ENCODE assay signal across 10 cellular contexts in genomic region chr12:10392394-10392930, GRCh38. TPM values are rescaled to one million over a fixed set of nuclear protein-coding genes. Genes with fewer than 3 reads are reported as not detected.
A peak's percentile ranks its signal among the peaks of the same experiment; 100 is the strongest.
DNase-seq lines count a peak whose midpoint lies in the region; ATAC-seq and TF ChIP-seq lines count a peak whose summit lies in the region.
"Had no signal": no experiment of that assay in that cellular context is flagged by ENCODE, and none has a peak within 500 bp of the region (broad histone marks: within the 10 kb centered on the region; RNA-seq: fewer than 3 reads in every experiment).

No MANE protein-coding gene starts in this region.

- H3K27ac Mint-ChIP-seq in naive thymus-derived CD8-positive, alpha-beta T cell = peak overlapping the region; percentile 94 to 100 (median 99)
- H3K27ac Mint-ChIP-seq in activated naive CD4-positive, alpha-beta T cell treated with anti-CD3 and anti-CD28 coated beads, Interleukin-2, amount 50 U/mL, for 72 hours = no peak overlapping the region

- dilution Hi-C loops in mammary epithelial cell (cut with HindIII; ENCODE audit: low sequenced_read_pairs) = no loop called here

- H3K9me3 Mint-ChIP-seq in naive thymus-derived CD8-positive, alpha-beta T cell = no peaks in the 10 kb centered on the region
- no peaks in the 10 kb centered on the region for H3K9me3 Mint-ChIP-seq in activated naive CD4-positive, alpha-beta T cell treated with anti-CD3 and anti-CD28 coated beads, Interleukin-2, amount 50 U/mL, for 72 hours
- H3K9me3 Mint-ChIP-seq: CD4-positive, CD25-positive, alpha-beta regulatory T cell had no signal

- no peaks in the 10 kb centered on the region for H3K9me3 ChIP-seq in mammary epithelial cell (replicated peaks; ENCODE audit: insufficient read depth, low read length)

- H4K20me1 ChIP-seq in mammary epithelial cell (ENCODE audit: insufficient read depth, low read length) = no peaks in the 10 kb centered on the region

- peaks cover 37% of the 10 kb centered on the region for H3K4me1 ChIP-seq in mammary epithelial cell (ENCODE audit: insufficient read depth, low read length)
- H3K4me1 ChIP-seq: parathyroid adenoma had no signal

- no peaks in the 10 kb centered on the region for H3K27me3 Mint-ChIP-seq in naive thymus-derived CD8-positive, alpha-beta T cell

- intact Hi-C loops in mammary epithelial cell (cut with micrococcal nuclease) = no loop called here

- peak overlapping the region; percentile 67 for H3K27ac ChIP-seq in mammary epithelial cell (ENCODE audit: insufficient read depth, low read depth, low read length)
- H3K27ac ChIP-seq: parathyroid adenoma had no signal

- POLR2A ChIA-PET in naive thymus-derived CD8-positive, alpha-beta T cell (lab: Charles Lee) = interaction anchor here (0.7 to 4.1 kb wide), 14 partner anchors 9 to 169 kb away, joined by 3 to 32 read pairs (median 9); partner anchors contain the start of gene KLRC4

- no peaks in the 10 kb centered on the region for H3K27me3 ChIP-seq in mammary epithelial cell (ENCODE audit: insufficient read depth, low read length)

- in situ Hi-C loops in mammary epithelial cell (cut with MboI; ENCODE audit: low sequenced_read_pairs in 2 of 2) = no loop called here

- H3K4me3 Mint-ChIP-seq in naive thymus-derived CD8-positive, alpha-beta T cell = peak overlapping the region; percentile 55 to 86 (median 82)
- H3K4me3 Mint-ChIP-seq: CD4-positive, CD25-positive, alpha-beta regulatory T cell had no signal

- peaks cover 24 to 62% (median 55%) of the 10 kb centered on the region in 4 donors for H3K4me1 Mint-ChIP-seq in naive thymus-derived CD8-positive, alpha-beta T cell

- H3K4me2 ChIP-seq in mammary epithelial cell (ENCODE audit: insufficient read depth, low read depth, low read length) = peak overlapping the region; percentile 76

- H2AFZ ChIP-seq in mammary epithelial cell (ENCODE audit: low read depth, low read length) = no peak overlapping the region
- H2AFZ ChIP-seq: parathyroid adenoma had no signal

- peak; percentile 48 for ATAC-seq in HG02870 (IDR thresholded peaks at IDR 0.05; ENCODE audit: unreplicated experiment)
- ATAC-seq in naive thymus-derived CD8-positive, alpha-beta T cell = no peak
- ATAC-seq in activated naive CD4-positive, alpha-beta T cell treated with anti-CD3 and anti-CD28 coated beads, Interleukin-2, amount 50 U/mL, for 72 hours = no peak

- 2% methylated on average over 7 of the region's 7 CpGs for WGBS in mammary epithelial cell (ENCODE audit: low coverage, missing lambda C conversion rate)

- BruUV-seq in mammary epithelial cell (replicated peaks; lab: Mats Ljungman, UMichigan) = no TSS peak

- TF ChIP-seq CTCF in mammary epithelial cell (conservative IDR thresholded peaks at IDR 0.05 in 1 of 2, IDR thresholded peaks at IDR 0.05 in 1 of 2; ENCODE audit: extremely low read depth in 1 of 2, insufficient read depth in 1 of 2, low read depth in 1 of 2, low read length in 2 of 2) = no peak

- H3K36me3 ChIP-seq in mammary epithelial cell (ENCODE audit: insufficient read depth, low read length) = no peaks in the 10 kb centered on the region

- peak; percentile 45 for DNase-seq in NK-92 treated with Interleukin-12 subunit alpha and Interleukin-12 subunit beta, amount 100 ng/mL, for 24 hours (lab: John Stamatoyannopoulos, UW)
- no peak for DNase-seq in NK-92 (lab: John Stamatoyannopoulos, UW; ENCODE audit: unreplicated experiment)
- DNase-seq in NCI-H2107 (lab: John Stamatoyannopoulos, UW) = peak; percentile 28
- peak; percentile 88 for DNase-seq in mammary epithelial cell
- peak in 5 of 10 donors; percentile 42 to 65 (median 53) for DNase-seq in naive thymus-derived CD8-positive, alpha-beta T cell
- no peak for DNase-seq in activated naive CD4-positive, alpha-beta T cell treated with anti-CD3 and anti-CD28 coated beads, Interleukin-2, amount 50 U/mL, for 72 hours (ENCODE audit: low spot score in 2 of 2)
- DNase-seq in HuH-7 (ENCODE audit: low spot score) = no peak
- DNase-seq: CD4-positive, CD25-positive, alpha-beta regulatory T cell had no signal

- peak overlapping the region in 2 of 3 experiments; percentile 11 for H3K4me3 ChIP-seq in mammary epithelial cell (replicated peaks in 1 of 3; ENCODE audit: insufficient read depth in 1 of 3, low read depth in 2 of 3, low read length in 3 of 3)

- CTCF ChIA-PET in mammary epithelial cell (lab: Charles Lee; ENCODE audit: low non-redundant PET) = interaction anchor here (0.7 kb wide), 1 partner anchor 28 kb away, joined by 3 read pairs; no protein-coding TSS in a partner anchor

- H3K9ac ChIP-seq in mammary epithelial cell (ENCODE audit: insufficient read depth, low read length) = peak overlapping the region; percentile 45
- H3K9ac ChIP-seq: parathyroid adenoma had no signal

- H3K36me3 Mint-ChIP-seq in naive thymus-derived CD8-positive, alpha-beta T cell = peaks cover 12 to 18% (median 14%) of the 10 kb centered on the region in 3 donors
- no peaks in the 10 kb centered on the region for H3K36me3 Mint-ChIP-seq in activated naive CD4-positive, alpha-beta T cell treated with anti-CD3 and anti-CD28 coated beads, Interleukin-2, amount 50 U/mL, for 72 hours
- H3K36me3 Mint-ChIP-seq: CD4-positive, CD25-positive, alpha-beta regulatory T cell had no signal

- H3K79me2 ChIP-seq in mammary epithelial cell (ENCODE audit: insufficient read depth, low read length) = no peaks in the 10 kb centered on the region
- H3K79me2 ChIP-seq: parathyroid adenoma had no signal

RNA-seq across cellular contexts. Expression of gene KLRK1, which starts 2.6 kb away (rescaled TPM):
- not detected for total RNA-seq in mammary epithelial cell
- not detected for polyA plus RNA-seq in mammary epithelial cell
- not detected for polyA minus RNA-seq in mammary epithelial cell
- total RNA-seq in naive thymus-derived CD8-positive, alpha-beta T cell = 100 to 1,000 TPM; 792 to 865 TPM
- polyA plus RNA-seq in naive thymus-derived CD8-positive, alpha-beta T cell = 100 to 1,000 TPM; 525 to 619 (median 611) TPM
- total RNA-seq in activated naive CD4-positive, alpha-beta T cell treated with anti-CD3 and anti-CD28 coated beads, Interleukin-2, amount 50 U/mL, for 72 hours = 1 to 10 TPM in 1 of 2 donors, under 1 TPM in 1; 0.39 to 2.8 TPM

RNA-seq across cellular contexts. Expression of gene KLRC4, which starts 17.1 kb away (rescaled TPM):
- total RNA-seq in mammary epithelial cell = not detected
- not detected for polyA plus RNA-seq in mammary epithelial cell
- not detected for polyA minus RNA-seq in mammary epithelial cell
- total RNA-seq in naive thymus-derived CD8-positive, alpha-beta T cell = 10 to 100 TPM; 55.4 to 57.6 TPM
- polyA plus RNA-seq in naive thymus-derived CD8-positive, alpha-beta T cell = 10 to 100 TPM in 2 of 3 donors, 1 to 10 TPM in 1; 1.3 to 31.8 (median 13.6) TPM
- under 1 TPM in 1 of 2 donors, not detected in 1; 0.75 TPM for total RNA-seq in activated naive CD4-positive, alpha-beta T cell treated with anti-CD3 and anti-CD28 coated beads, Interleukin-2, amount 50 U/mL, for 72 hours
- total RNA-seq: CD4-positive, CD25-positive, alpha-beta regulatory T cell had no signal
- polyA plus RNA-seq: CD4-positive, CD25-positive, alpha-beta regulatory T cell had no signal

RNA-seq across cellular contexts. Expression of gene KLRC3, which starts 27.9 kb away (rescaled TPM):
- not detected for total RNA-seq in mammary epithelial cell
- polyA plus RNA-seq in mammary epithelial cell = not detected
- polyA minus RNA-seq in mammary epithelial cell = not detected
- 1 to 10 TPM; 3.2 to 4.6 TPM for total RNA-seq in naive thymus-derived CD8-positive, alpha-beta T cell
- polyA plus RNA-seq in naive thymus-derived CD8-positive, alpha-beta T cell = 1 to 10 TPM; 2.2 to 6.4 (median 3.9) TPM
- not detected for total RNA-seq in activated naive CD4-positive, alpha-beta T cell treated with anti-CD3 and anti-CD28 coated beads, Interleukin-2, amount 50 U/mL, for 72 hours
- total RNA-seq: CD4-positive, CD25-positive, alpha-beta regulatory T cell had no signal
- polyA plus RNA-seq: CD4-positive, CD25-positive, alpha-beta regulatory T cell had no signal

RNA-seq across cellular contexts. Expression of gene KLRC2, which starts 43.3 kb away (rescaled TPM):
- total RNA-seq in mammary epithelial cell = not detected
- polyA plus RNA-seq in mammary epithelial cell = 0.07 TPM
- polyA minus RNA-seq in mammary epithelial cell = not detected
- 1 to 10 TPM; 1.9 to 3.6 TPM for total RNA-seq in naive thymus-derived CD8-positive, alpha-beta T cell
- polyA plus RNA-seq in naive thymus-derived CD8-positive, alpha-beta T cell = 10 to 100 TPM in 1 of 3 donors, under 1 TPM in 2; 0.62 to 25.0 (median 0.76) TPM
- under 1 TPM in 1 of 2 donors, not detected in 1; 0.27 TPM for total RNA-seq in activated naive CD4-positive, alpha-beta T cell treated with anti-CD3 and anti-CD28 coated beads, Interleukin-2, amount 50 U/mL, for 72 hours
- total RNA-seq: CD4-positive, CD25-positive, alpha-beta regulatory T cell had no signal
- polyA plus RNA-seq: CD4-positive, CD25-positive, alpha-beta regulatory T cell had no signal

Comparison
In these comparisons a context has a peak if more than half of its experiments do, and no peak if none do; other contexts are left out.
1. DNase-seq: peak in NK-92 treated with Interleukin-12 subunit alpha and Interleukin-12 subunit beta, amount 100 ng/mL, for 24 hours (single experiment), NCI-H2107 (single experiment) and mammary epithelial cell (single experiment); none in NK-92 (single experiment), activated naive CD4-positive, alpha-beta T cell treated with anti-CD3 and anti-CD28 coated beads, Interleukin-2, amount 50 U/mL, for 72 hours (0 of 2) and HuH-7 (single experiment).
2. H3K27ac Mint-ChIP-seq: peak in naive thymus-derived CD8-positive, alpha-beta T cell (10 of 10); none in activated naive CD4-positive, alpha-beta T cell treated with anti-CD3 and anti-CD28 coated beads, Interleukin-2, amount 50 U/mL, for 72 hours (0 of 2).
3. RNA of gene KLRK1, which starts 2.6 kb away (total RNA-seq): 792 to 865 TPM in naive thymus-derived CD8-positive, alpha-beta T cell; 0.39 to 2.8 TPM in activated naive CD4-positive, alpha-beta T cell treated with anti-CD3 and anti-CD28 coated beads, Interleukin-2, amount 50 U/mL, for 72 hours and not detected in mammary epithelial cell; every median in the first group is over 100 times any median in the second.
4. RNA of gene KLRC4, which starts 17.1 kb away (total RNA-seq): 55.4 to 57.6 TPM in naive thymus-derived CD8-positive, alpha-beta T cell; 0.75 TPM in activated naive CD4-positive, alpha-beta T cell treated with anti-CD3 and anti-CD28 coated beads, Interleukin-2, amount 50 U/mL, for 72 hours and not detected in mammary epithelial cell; every median in the first group is over 10 times any median in the second.